In the genomic region with DNA sequence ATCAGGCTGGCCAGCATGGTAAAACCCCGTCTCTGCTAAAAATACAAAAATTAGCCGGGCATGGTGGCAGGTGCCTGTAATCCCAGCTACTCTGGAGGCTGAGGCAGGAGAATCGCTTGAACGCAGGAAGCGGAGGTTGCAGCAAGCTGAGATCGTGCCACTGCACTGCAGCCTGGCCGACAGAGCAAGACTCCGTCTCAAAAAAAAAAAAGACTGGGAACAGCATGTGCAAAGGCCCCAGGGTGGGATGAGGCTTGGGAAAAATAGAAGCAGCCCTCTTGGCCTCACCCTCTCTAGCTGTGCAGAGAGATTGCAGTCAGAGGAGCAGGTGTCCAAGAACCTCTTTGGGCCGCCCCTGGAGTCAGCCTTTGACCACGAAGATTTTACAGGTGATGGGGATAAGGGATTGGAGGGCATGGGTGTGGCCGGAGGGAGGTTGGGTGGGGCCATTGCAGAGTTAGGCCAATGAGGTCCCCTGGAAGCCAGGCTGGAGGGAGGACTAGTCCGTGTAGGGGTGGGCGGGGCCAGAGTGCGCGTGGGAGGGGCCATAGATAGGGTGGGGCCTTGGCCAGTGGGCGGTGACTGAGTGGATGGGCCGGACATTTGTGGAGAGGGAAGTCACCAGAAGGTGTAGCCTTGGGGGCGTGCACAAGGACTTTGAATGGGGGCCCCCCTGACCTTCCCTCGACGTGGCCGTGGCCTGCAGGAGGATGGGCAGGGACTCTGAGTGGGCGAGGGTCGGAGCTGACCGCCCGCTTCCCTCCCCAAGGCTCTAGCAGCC, we compare ENCODE assay signal across 8 cellular contexts. TPM values are rescaled to one million over a fixed set of nuclear protein-coding genes. Genes with fewer than 3 reads are reported as not detected.
DNase-seq lines count a peak whose midpoint lies in the region; ATAC-seq lines count a peak whose summit lies in the region.

No MANE protein-coding gene starts in this region.

- intact Hi-C loops in cardiac septum (cut with DNase I) = no loop called here

- no peak for ATAC-seq in GM21737 (IDR thresholded peaks at IDR 0.05; ENCODE audit: unreplicated experiment)

- DNase-seq in Caki2 (ENCODE audit: low read depth) (peak; percentile 94), NAMALWA (ENCODE audit: low spot score) (peak; percentile 78), cardiac septum (ENCODE audit: low spot score) (peak; percentile 86), skeletal muscle cell (ENCODE audit: low read depth) (no peak), NCI-H510A treated with DMSO at 0.1 percent for 48 hours (lab: John Stamatoyannopoulos, UW) (no peak)
- peak; percentile 40 for DNase-seq in activated CD8-positive, alpha-beta memory T cell treated with anti-CD3 and anti-CD28 coated beads, Interleukin-2, amount 50 U/mL, for 4 hours
- DNase-seq in activated effector memory CD4-positive, alpha-beta T cell treated with anti-CD3 and anti-CD28 coated beads, Interleukin-2, amount 50 U/mL, for 16 hours = no peak

- in situ Hi-C loops in Caki2 (cut with HindIII; ENCODE audit: low pct_unique_long_range_greater_than_20kb, low sequenced_read_pairs) = no loop called here

- H3K4me3 ChIP-seq in skeletal muscle cell (ENCODE audit: low read depth, low read length) = peak overlapping the region; percentile 37

RNA-seq across cellular contexts. Expression of a gene that starts 16.9 kb away (rescaled TPM):
- 9.8 and 15.8 TPM in 2 replicates for total RNA-seq in Caki2 (2014; rRNA removed; shearing (Covaris generic); ENCODE audit: low replicate concordance)
- not detected for total RNA-seq in cardiac septum

RNA-seq across cellular contexts. Expression of a gene that starts 26.8 kb away (rescaled TPM):
- 2.7 and 9.1 TPM in 2 replicates for total RNA-seq in Caki2 (2014; rRNA removed; shearing (Covaris generic); ENCODE audit: low replicate concordance)
- total RNA-seq in cardiac septum = 1.0 TPM

RNA-seq across cellular contexts. Expression of a gene that starts 43.3 kb away (rescaled TPM):
- total RNA-seq in Caki2 (2014; rRNA removed; shearing (Covaris generic); ENCODE audit: low replicate concordance) = not detected in 2 replicates
- total RNA-seq in cardiac septum = not detected

RNA-seq across cellular contexts. Expression of a gene that starts 58.8 kb away (rescaled TPM):
- total RNA-seq in Caki2 (2014; rRNA removed; shearing (Covaris generic); ENCODE audit: low replicate concordance) = 46.5 and 56.1 TPM in 2 replicates
- total RNA-seq in cardiac septum = 27.5 TPM

Comparison
In these comparisons a context has a peak if more than half of its experiments do, and no peak if none do; other contexts are left out.
1. DNase-seq: peak in Caki2 (single experiment), NAMALWA (single experiment), activated CD8-positive, alpha-beta memory T cell treated with anti-CD3 and anti-CD28 coated beads, Interleukin-2, amount 50 U/mL, for 4 hours (single experiment) and cardiac septum (single experiment); none in skeletal muscle cell (single experiment), NCI-H510A treated with DMSO at 0.1 percent for 48 hours (single experiment) and activated effector memory CD4-positive, alpha-beta T cell treated with anti-CD3 and anti-CD28 coated beads, Interleukin-2, amount 50 U/mL, for 16 hours (single experiment).
2. RNA of a gene that starts 16.9 kb away (total RNA-seq): 9.8 to 15.8 TPM in Caki2; not detected in cardiac septum (single experiment); every median in the first group is over 10 times any median in the second.